13 cellular contexts compared by ENCODE assay signal in genomic region chr17:49645654-49646053, GRCh38. TPM values are rescaled to one million over a fixed set of nuclear protein-coding genes. Genes with fewer than 3 reads are reported as not detected.
DNase-seq lines count a peak whose midpoint lies in the region; ATAC-seq and TF ChIP-seq lines count a peak whose summit lies in the region.
"Had no signal": no experiment of that assay in that cellular context is flagged by ENCODE, and none has a peak within 500 bp of the region (broad histone marks: within the 10 kb centered on the region; RNA-seq: fewer than 3 reads in every experiment).

No MANE protein-coding gene starts in this region.

- no peaks in the 10 kb centered on the region for H3K27me3 Mint-ChIP-seq in natural killer cell treated with Interleukin-12 subunit alpha and Interleukin-12 subunit beta and Interleukin-15 and Interleukin-18, amount 100 ng/mL, for 72 hours

- H3K9me3 Mint-ChIP-seq in natural killer cell treated with Interleukin-12 subunit alpha and Interleukin-12 subunit beta and Interleukin-15 and Interleukin-18, amount 100 ng/mL, for 72 hours = no peaks in the 10 kb centered on the region

- H3K9me3 ChIP-seq in left ventricle myocardium inferior (replicated peaks) = no peaks in the 10 kb centered on the region
- H3K9me3 ChIP-seq in aorta (ENCODE audit: control insufficient read depth, low read length) = no peaks in the 10 kb centered on the region
- H3K9me3 ChIP-seq: MG63 had no signal

- ATAC-seq in Right ventricle myocardium superior (ENCODE audit: poor library complexity) (no peak), aorta (ENCODE audit: low FRiP score) (no peak), HG03342 (IDR thresholded peaks at IDR 0.05; ENCODE audit: unreplicated experiment) (no peak), HG02588 (IDR thresholded peaks at IDR 0.05; ENCODE audit: unreplicated experiment) (no peak)
- ATAC-seq in natural killer cell treated with Interleukin-12 subunit alpha and Interleukin-12 subunit beta and Interleukin-15 and Interleukin-18, amount 100 ng/mL, for 72 hours = no peak

- H3K4me3 ChIP-seq in left ventricle myocardium inferior = peak overlapping the region; percentile 35
- no peak overlapping the region for H3K4me3 ChIP-seq in choroid plexus epithelial cell (ENCODE audit: low read depth, low read length)
- H3K4me3 ChIP-seq in aorta (ENCODE audit: low read length in 2 of 2) = peak overlapping the region in 1 of 2 donors; percentile 54
- H3K4me3 ChIP-seq: BLaER1, MG63 had no signal

- 2 to 6% methylated on average over 1 of the region's 1 CpG for WGBS in aorta, 2 donors

- H3K4me1 Mint-ChIP-seq in natural killer cell treated with Interleukin-12 subunit alpha and Interleukin-12 subunit beta and Interleukin-15 and Interleukin-18, amount 100 ng/mL, for 72 hours (ENCODE audit: low read depth in 2 of 2) = peaks cover 26 to 37% of the 10 kb centered on the region in 2 donors

- H3K36me3 ChIP-seq in left ventricle myocardium inferior = no peaks in the 10 kb centered on the region
- H3K36me3 ChIP-seq in aorta (ENCODE audit: control insufficient read depth in 1 of 2, insufficient read depth in 2 of 2, low read length in 1 of 2) = no peaks in the 10 kb centered on the region

- DNase-seq in left ventricle myocardium inferior (no peak), Right ventricle myocardium superior (no peak), choroid plexus epithelial cell (ENCODE audit: low read depth) (peak; percentile 12), aorta (no peak)
- no peak for DNase-seq in natural killer cell treated with Interleukin-12 subunit alpha and Interleukin-12 subunit beta and Interleukin-15 and Interleukin-18, amount 100 ng/mL, for 72 hours (ENCODE audit: low spot score)
- DNase-seq in activated CD4-positive, CD25-positive, alpha-beta regulatory T cell treated with anti-CD3 and anti-CD28 coated beads, Interleukin-2, amount 50 U/mL, for 72 hours = no peak
- DNase-seq: cerebellar nuclear complex; MG63; NCI-H524 treated with DMSO at 0.1 percent for 48 hours; stimulated activated CD4-positive, alpha-beta T cell treated with anti-CD3 and anti-CD28 coated beads, Interleukin-2, amount 100 ng/mL, for 24 hours had no signal

- H3K4me3 Mint-ChIP-seq in natural killer cell treated with Interleukin-12 subunit alpha and Interleukin-12 subunit beta and Interleukin-15 and Interleukin-18, amount 100 ng/mL, for 72 hours = no peak overlapping the region

- H3K4me1 ChIP-seq in left ventricle myocardium inferior (peaks cover 83% of the 10 kb centered on the region), aorta (ENCODE audit: control insufficient read depth in 1 of 2, insufficient read depth in 2 of 2, low read length in 2 of 2) (peaks cover under 1 to 5% of the 10 kb centered on the region in 2 donors)
- H3K4me1 ChIP-seq: BLaER1 had no signal

- peak overlapping the region; percentile 71 to 89 for H3K27ac Mint-ChIP-seq in natural killer cell treated with Interleukin-12 subunit alpha and Interleukin-12 subunit beta and Interleukin-15 and Interleukin-18, amount 100 ng/mL, for 72 hours

- H3K27ac ChIP-seq in left ventricle myocardium inferior (replicated peaks) (peak overlapping the region; percentile 81), aorta (ENCODE audit: low read depth in 1 of 2, low read length in 2 of 2) (peak overlapping the region; percentile 78 to 100)
- H3K27ac ChIP-seq: BLaER1 had no signal

- H3K36me3 Mint-ChIP-seq in natural killer cell treated with Interleukin-12 subunit alpha and Interleukin-12 subunit beta and Interleukin-15 and Interleukin-18, amount 100 ng/mL, for 72 hours = no peaks in the 10 kb centered on the region

- TF ChIP-seq CTCF in left ventricle myocardium inferior (IDR thresholded peaks at IDR 0.05; ENCODE audit: borderline replicate concordance) (no peak), choroid plexus epithelial cell (conservative IDR thresholded peaks at IDR 0.05; ENCODE audit: low read depth, low read length) (no peak)

- H3K27me3 ChIP-seq in left ventricle myocardium inferior (ENCODE audit: low read depth) (no peaks in the 10 kb centered on the region), aorta (ENCODE audit: control insufficient read depth in 1 of 2, insufficient read depth in 2 of 2, low read length in 1 of 2) (no peaks in the 10 kb centered on the region)
- H3K27me3 ChIP-seq: BLaER1, MG63 had no signal

- intact Hi-C loops in left ventricle myocardium inferior (cut with micrococcal nuclease) (no loop called here), Right ventricle myocardium superior (cut with DNase I) (no loop called here), aorta (cut with DNase I) (no loop called here)

RNA-seq across cellular contexts. Expression of gene SPOP, which starts 32.2 kb away (rescaled TPM):
- total RNA-seq in left ventricle myocardium inferior (66.9 TPM), Right ventricle myocardium superior (64.0 TPM), aorta (100 to 1,000 TPM; 117 to 289 TPM)
- total RNA-seq in natural killer cell treated with Interleukin-12 subunit alpha and Interleukin-12 subunit beta and Interleukin-15 and Interleukin-18, amount 100 ng/mL, for 72 hours = 10 to 100 TPM; 59.3 to 87.7 TPM
- polyA plus RNA-seq in aorta = 10 to 100 TPM; 54.5 to 56.5 TPM
